In genomic region chr1:6962390-6962955, GRCh38 we compare ENCODE assay signal across 8 cellular contexts.
DNase-seq lines count a peak whose midpoint lies in the region; ATAC-seq, FAIRE-seq and TF ChIP-seq lines count a peak whose summit lies in the region.

No MANE protein-coding gene starts in this region.

- H3K4me3 ChIP-seq in HUES6 (ENCODE audit: low read depth, low read length) = peak overlapping the region; percentile 77; the same call in 1 of the 2 replicates

- no peak for TF ChIP-seq CTCF in nephron progenitor cell (IDR thresholded peaks at IDR 0.05)

- no peaks in the 10 kb centered on the region for H3K9me3 Mint-ChIP-seq in nephron progenitor cell

- no peaks in the 10 kb centered on the region for H3K36me3 ChIP-seq in HUES6 (ENCODE audit: control insufficient read depth, insufficient read depth, low read length)

- no peak for TF ChIP-seq POLR2A in GM12892 (IDR thresholded peaks at IDR 0.05; ENCODE audit: low read depth, low read length)

- no peak overlapping the region for H3K4me3 Mint-ChIP-seq in nephron progenitor cell

- H3K27ac Mint-ChIP-seq in nephron progenitor cell = no peak overlapping the region

- H3K9me3 ChIP-seq in HUES6 (ENCODE audit: control insufficient read depth, insufficient read depth, low read depth, low read length) = no peaks in the 10 kb centered on the region

- H3K27ac ChIP-seq in HUES6 (ENCODE audit: low read depth, low read length) = no peak overlapping the region

- ATAC-seq in HG02840 (IDR thresholded peaks at IDR 0.05; ENCODE audit: low FRiP score, unreplicated experiment) = no peak
- ATAC-seq in HG03097 (IDR thresholded peaks at IDR 0.05; ENCODE audit: low FRiP score, unreplicated experiment) = no peak

- peaks cover 80% of the 10 kb centered on the region for H3K4me1 Mint-ChIP-seq in nephron progenitor cell

- H3K27me3 Mint-ChIP-seq in nephron progenitor cell (ENCODE audit: low read depth, poor library complexity) = peaks cover 2% of the 10 kb centered on the region

- H3K36me3 Mint-ChIP-seq in nephron progenitor cell (ENCODE audit: low read depth) = no peaks in the 10 kb centered on the region

- no peaks in the 10 kb centered on the region for H3K27me3 ChIP-seq in HUES6 (ENCODE audit: control insufficient read depth, insufficient read depth, low read length)

- no peak overlapping the region for H3K9ac ChIP-seq in HUES6 (ENCODE audit: low read length)

- FAIRE-seq in GM12892 (lab: Jason Lieb, UNC) = no peak

- DNase-seq in T-helper 1 cell (peak in 3 of 5 donors; percentile 6 to 51 (median 21)), cerebellar cortex (ENCODE audit: low spot score) (peak; percentile 73), nephron progenitor cell (peak; percentile 99), GM19238 (ENCODE audit: insufficient read length, low spot score) (no peak), GM12892 (ENCODE audit: insufficient read length) (no peak)

- H3K4me1 ChIP-seq in HUES6 (ENCODE audit: control insufficient read depth, insufficient read depth, low read length) = peaks cover 29% of the 10 kb centered on the region

Comparison
In these comparisons a context has a peak if more than half of its experiments do, and no peak if none do; other contexts are left out.
1. DNase-seq: peak in T-helper 1 cell (3 of 5), cerebellar cortex (single experiment) and nephron progenitor cell (single experiment); none in GM19238 (single experiment) and GM12892 (single experiment).